Comparison of ENCODE assay signal across 8 cellular contexts in the genomic region with DNA sequence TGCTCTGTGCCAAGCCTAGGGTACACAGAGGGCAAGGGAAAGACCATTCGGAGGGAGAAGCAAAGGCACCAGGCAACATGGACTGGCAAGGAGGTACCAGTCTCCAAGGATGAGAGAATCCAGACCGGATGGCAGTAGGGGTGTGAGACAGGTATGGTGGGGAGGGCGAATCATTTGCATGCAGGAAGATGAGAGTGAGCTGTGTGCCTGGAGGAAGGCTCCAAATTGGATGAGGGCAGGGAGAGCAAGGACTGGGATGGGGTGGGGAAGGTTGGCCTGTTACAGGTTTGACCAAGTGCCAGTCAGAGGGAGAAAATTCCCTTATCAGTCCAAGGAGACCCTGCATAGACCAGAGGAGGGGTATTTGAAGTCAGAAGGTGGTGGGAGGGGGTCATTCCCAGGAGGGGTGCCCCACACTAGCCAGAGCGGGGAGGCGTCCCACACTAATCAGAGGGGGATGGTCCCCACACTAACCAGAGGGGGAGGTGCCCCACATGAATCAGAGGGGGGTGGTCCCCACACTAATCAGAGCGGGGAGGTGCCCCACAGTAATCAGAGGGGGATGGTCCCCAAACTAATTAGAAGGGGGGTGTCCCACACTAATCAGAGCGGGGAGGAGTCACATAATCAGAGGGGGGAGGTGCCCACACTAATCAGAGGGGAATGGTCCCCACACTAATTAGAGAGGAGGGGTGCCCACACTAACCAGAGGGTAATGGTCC. TPM values are rescaled to one million over a fixed set of nuclear protein-coding genes. Genes with fewer than 3 reads are reported as not detected.
DNase-seq lines count a peak whose midpoint lies in the region; ATAC-seq and TF ChIP-seq lines count a peak whose summit lies in the region.

No MANE protein-coding gene starts in this region.

- DNase-seq in AG04449 (ENCODE audit: low read depth, low spot score) (no peak), kidney tubule cell (ENCODE audit: low spot score) (no peak), iPS-NIHi7 (ENCODE audit: extremely low spot score) (no peak), NCI-H187 treated with DMSO at 0.1 percent for 48 hours (lab: John Stamatoyannopoulos, UW) (no peak)

- H3K4me1 ChIP-seq in HUES64 (ENCODE audit: insufficient read depth, low read length), result peaks cover 4% of the 10 kb centered on the region; the same call in 1 of the 2 replicates
- H3K4me1 ChIP-seq in muscle layer of colon (ENCODE audit: insufficient read depth, low read length), result peaks cover 28% of the 10 kb centered on the region

- intact Hi-C loops in dendritic cell treated with granulocyte-macrophage colony-stimulating factor and Interleukin-4, amounts not matched to agents 40 ng/mL and 50 ng/mL, for 4 days (cut with micrococcal nuclease), result no loop called here

- ATAC-seq in HG03571 (IDR thresholded peaks at IDR 0.05; ENCODE audit: unreplicated experiment), result no peak

- H3K27ac Mint-ChIP-seq in dendritic cell treated with granulocyte-macrophage colony-stimulating factor and Interleukin-4, amounts not matched to agents 40 ng/mL and 50 ng/mL, for 4 days, result peak overlapping the region; percentile 95

- no peak for TF ChIP-seq CTCF in AG04449 (IDR thresholded peaks at IDR 0.05; ENCODE audit: insufficient read depth, low read length, missing control alignments)

- peak overlapping the region; percentile 86 for H3K4me3 Mint-ChIP-seq in dendritic cell treated with granulocyte-macrophage colony-stimulating factor and Interleukin-4, amounts not matched to agents 40 ng/mL and 50 ng/mL, for 4 days

- H3K36me3 Mint-ChIP-seq in dendritic cell treated with granulocyte-macrophage colony-stimulating factor and Interleukin-4, amounts not matched to agents 40 ng/mL and 50 ng/mL, for 4 days (ENCODE audit: low read depth), result peaks cover 32% of the 10 kb centered on the region

- 55% methylated on average over 7 of the region's 7 CpGs for WGBS in HUES64

- H3K4me1 Mint-ChIP-seq in dendritic cell treated with granulocyte-macrophage colony-stimulating factor and Interleukin-4, amounts not matched to agents 40 ng/mL and 50 ng/mL, for 4 days (ENCODE audit: low read depth), result peaks cover 42% of the 10 kb centered on the region

- H3K27me3 Mint-ChIP-seq in dendritic cell treated with granulocyte-macrophage colony-stimulating factor and Interleukin-4, amounts not matched to agents 40 ng/mL and 50 ng/mL, for 4 days, result peaks cover 4% of the 10 kb centered on the region

- POLR2A ChIA-PET in AG04449 (lab: Yijun Ruan, JAX), result no interaction called here

- H3K9me3 ChIP-seq in HUES64 (ENCODE audit: insufficient read depth, low read depth, low read length), result peaks cover 9% of the 10 kb centered on the region
- no peaks in the 10 kb centered on the region for H3K9me3 ChIP-seq in muscle layer of colon (ENCODE audit: low read length)

- CTCF ChIA-PET in AG04449 (lab: Yijun Ruan, JAX), result interaction anchor here (1.2 to 1.5 kb wide), 3 partner anchors 14 to 383 kb away, joined by 3 to 4 read pairs (median 3); no protein-coding TSS in a partner anchor

- H3K4me3 ChIP-seq in AG04449 (ENCODE audit: low read depth, low read length), result peak overlapping the region; percentile 99
- H3K4me3 ChIP-seq in HUES64 (ENCODE audit: low read length), result peak overlapping the region; percentile 72
- peak overlapping the region; percentile 33 to 80 for H3K4me3 ChIP-seq in muscle layer of colon (ENCODE audit: low read depth in 1 of 2, low read length in 2 of 2)

- H3K9ac ChIP-seq in HUES64 (ENCODE audit: low read depth, low read length), result peak overlapping the region; percentile 60
- peak overlapping the region; percentile 65 for H3K9ac ChIP-seq in muscle layer of colon (ENCODE audit: low read length)

- H3K27me3 ChIP-seq in HUES64 (ENCODE audit: insufficient read depth, low read length), result peaks cover 39% of the 10 kb centered on the region
- H3K27me3 ChIP-seq in muscle layer of colon (ENCODE audit: control insufficient read depth in 1 of 2, insufficient read depth in 2 of 2, low read length in 2 of 2), result no peaks in the 10 kb centered on the region

- H3K36me3 ChIP-seq in HUES64 (ENCODE audit: insufficient read depth, low read length) (peaks cover 3% of the 10 kb centered on the region; the same call in 1 of the 2 replicates), muscle layer of colon (ENCODE audit: insufficient read depth, low read length) (no peaks in the 10 kb centered on the region)

- H3K9me3 Mint-ChIP-seq in dendritic cell treated with granulocyte-macrophage colony-stimulating factor and Interleukin-4, amounts not matched to agents 40 ng/mL and 50 ng/mL, for 4 days, result peaks cover 2% of the 10 kb centered on the region

- H3K27ac ChIP-seq in HUES64 (ENCODE audit: low read depth, low read length), result no peak overlapping the region
- peak overlapping the region; percentile 34 for H3K27ac ChIP-seq in muscle layer of colon (ENCODE audit: low read depth, low read length)

RNA-seq across cellular contexts. Expression of a gene that starts 0.7 kb away (rescaled TPM):
- 28.4 TPM for polyA plus RNA-seq in HUES64 (2013, experiment 1 of 2)
- polyA plus RNA-seq in HUES64 (2013, experiment 2 of 2), result 26.9 TPM

RNA-seq across cellular contexts. Expression of a gene that starts 15.1 kb away (rescaled TPM):
- polyA plus RNA-seq in HUES64 (2013, experiment 1 of 2), result 1.1 TPM
- 0.89 TPM for polyA plus RNA-seq in HUES64 (2013, experiment 2 of 2)

RNA-seq across cellular contexts. Expression of a gene that starts 29.1 kb away (rescaled TPM):
- 29.6 TPM for polyA plus RNA-seq in HUES64 (2013, experiment 1 of 2)
- 36.8 TPM for polyA plus RNA-seq in HUES64 (2013, experiment 2 of 2)
